ENCODE assay signal across 18 cellular contexts in the genomic region with DNA sequence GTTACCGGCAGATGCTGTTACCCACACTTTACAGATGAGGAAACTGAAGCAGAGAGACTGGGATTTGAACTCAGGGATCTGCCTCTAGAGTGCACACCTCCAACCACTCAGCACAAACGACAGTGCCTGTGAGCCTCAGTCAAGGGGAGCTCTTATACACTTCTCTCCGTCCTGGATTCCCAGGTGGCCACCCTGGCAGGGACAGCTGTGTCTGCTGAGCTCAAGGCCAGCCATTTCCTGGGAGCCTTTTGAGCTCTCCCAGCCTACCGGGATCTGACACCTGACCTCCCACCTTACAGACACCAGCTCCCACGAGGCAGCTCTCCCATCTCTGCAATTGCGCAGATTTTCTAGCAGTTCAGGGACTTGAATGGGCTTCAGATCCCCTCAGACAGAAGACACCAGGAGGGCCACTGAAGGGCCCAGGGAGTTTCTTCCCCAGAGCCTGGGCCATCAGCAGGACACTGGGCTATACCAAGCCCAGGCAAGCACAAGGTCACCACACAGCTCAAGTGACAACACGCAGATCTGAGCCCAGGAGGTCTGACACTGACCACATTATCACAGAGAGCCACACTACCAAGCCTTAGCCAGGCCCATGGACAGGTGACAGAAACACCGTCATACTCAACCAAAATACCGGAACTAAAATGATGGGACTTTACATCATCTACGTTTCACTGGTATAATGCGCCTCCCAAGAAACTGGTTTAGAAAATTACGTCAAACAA. TPM values are rescaled to one million over a fixed set of nuclear protein-coding genes. Genes with fewer than 3 reads are reported as not detected.
DNase-seq lines count a peak whose midpoint lies in the region; ATAC-seq and TF ChIP-seq lines count a peak whose summit lies in the region.
"Had no signal": no experiment of that assay in that cellular context is flagged by ENCODE, and none has a peak within 500 bp of the region (broad histone marks: within the 10 kb centered on the region; RNA-seq: fewer than 3 reads in every experiment).

No MANE protein-coding gene starts in this region.

- no peak overlapping the region for H4K91ac ChIP-seq in H9 (ENCODE audit: insufficient read length, low read depth, low read length)

- TF ChIP-seq CTCF in H9 (conservative IDR thresholded peaks at IDR 0.05) (no peak), RWPE1 (conservative IDR thresholded peaks at IDR 0.05; ENCODE audit: low read depth) (no peak), endothelial cell (IDR thresholded peaks at IDR 0.05; ENCODE audit: unreplicated experiment) (no peak), osteoblast (IDR thresholded peaks at IDR 0.05; ENCODE audit: extremely low read depth, low read depth, low read length) (no peak)

- H3K4me2 ChIP-seq in H9 (ENCODE audit: insufficient read depth, insufficient read length, low read length) (no peak overlapping the region), osteoblast (ENCODE audit: insufficient read depth, low read length) (no peak overlapping the region)
- H3K4me2 ChIP-seq: BLaER1 treated with 17β-estradiol and CSF1 and Interleukin-3, amounts not matched to agents 10 nM and 100 nM; GM23338 had no signal

- no peak overlapping the region for H4K5ac ChIP-seq in H9 (ENCODE audit: insufficient read length, low read depth, low read length)

- H3K4me3 Mint-ChIP-seq in H9 (no peak overlapping the region), endothelial cell (ENCODE audit: unreplicated experiment) (peak overlapping the region; percentile 37)
- H3K4me3 Mint-ChIP-seq: B cell; CD8-positive, alpha-beta T cell; GM23338 had no signal

- H3K18ac ChIP-seq in H9 (ENCODE audit: insufficient read length, low read depth, low read length) = no peak overlapping the region

- peaks cover 0 to 23% (median 4%) of the 10 kb centered on the region in 3 experiments; a peak in 3 of 7 replicates for H3K36me3 Mint-ChIP-seq in H9 (ENCODE audit: insufficient read depth in 1 of 3, low read depth in 3 of 3)
- H3K36me3 Mint-ChIP-seq in endothelial cell (ENCODE audit: low read depth, unreplicated experiment) = peaks cover 48% of the 10 kb centered on the region

- no peak overlapping the region for H3K4ac ChIP-seq in H9 (ENCODE audit: low read depth, low read length)

- no peaks in the 10 kb centered on the region for H3K79me1 ChIP-seq in H9 (ENCODE audit: insufficient read depth, low read depth, low read length, poor library complexity, severe bottlenecking)

- no peak overlapping the region for H2AK5ac ChIP-seq in H9 (ENCODE audit: insufficient read length, low read length)

- H3K27ac Mint-ChIP-seq in H9 (peak overlapping the region in 2 of 3 experiments; percentile 50 to 63; a peak in 2 of 7 replicates), endothelial cell (ENCODE audit: unreplicated experiment) (peak overlapping the region; percentile 24)
- H3K27ac Mint-ChIP-seq: B cell; CD8-positive, alpha-beta T cell; GM23338 had no signal

- no peak overlapping the region for H2BK5ac ChIP-seq in H9 (ENCODE audit: insufficient read length, low read length)

- H3K27me3 Mint-ChIP-seq in H9 (ENCODE audit: low read depth) (peaks cover 5% of the 10 kb centered on the region), endothelial cell (ENCODE audit: unreplicated experiment) (peaks cover 6% of the 10 kb centered on the region)

- POLR2A ChIA-PET in RWPE1 (lab: Yijun Ruan, JAX; ENCODE audit: low non-redundant PET) = no interaction called here

- no peak overlapping the region for H2AFZ ChIP-seq in H9 (ENCODE audit: low read length)
- H2AFZ ChIP-seq in osteoblast (ENCODE audit: low read length) = no peak overlapping the region
- H2AFZ ChIP-seq: GM23338 had no signal

- H3K9me3 ChIP-seq in H9 (ENCODE audit: control insufficient read depth, low read depth, low read length) = no peaks in the 10 kb centered on the region
- no peaks in the 10 kb centered on the region for H3K9me3 ChIP-seq in osteoblast (ENCODE audit: low read depth, low read length)
- H3K9me3 ChIP-seq: BLaER1 treated with 17β-estradiol and CSF1 and Interleukin-3, amounts not matched to agents 10 nM and 100 nM had no signal

- no peak for DNase-seq in H9
- no peak for DNase-seq in RWPE1 (ENCODE audit: low spot score)
- DNase-seq in endothelial cell (ENCODE audit: low spot score) = no peak
- peak; percentile 48 for DNase-seq in osteoblast (ENCODE audit: insufficient read length, low spot score, missing footprints)
- no peak for DNase-seq in GM03348 (ENCODE audit: low spot score)
- no peak for DNase-seq in NCI-H1436 (lab: John Stamatoyannopoulos, UW)
- DNase-seq in NCI-H2107 (lab: John Stamatoyannopoulos, UW) = no peak
- DNase-seq: Calu3; CD8-positive, alpha-beta T cell; DND-41; EL; H7; IMR-90 had no signal

- H2BK20ac ChIP-seq in H9 (ENCODE audit: low read depth, low read length, poor library complexity, severe bottlenecking) = no peak overlapping the region

- CTCF ChIA-PET in RWPE1 (lab: Yijun Ruan, JAX) = no interaction called here

- no peaks in the 10 kb centered on the region for H3K36me3 ChIP-seq in osteoblast (ENCODE audit: insufficient read depth, low read length)
- H3K36me3 ChIP-seq: BLaER1 treated with 17β-estradiol and CSF1 and Interleukin-3, amounts not matched to agents 10 nM and 100 nM had no signal

- ATAC-seq in HG03139 (IDR thresholded peaks at IDR 0.05; ENCODE audit: unreplicated experiment) = no peak
- ATAC-seq: CD8-positive, alpha-beta T cell; GM23338; K562 had no signal

- no peak overlapping the region for H2BK15ac ChIP-seq in H9 (ENCODE audit: low read depth, low read length)

- no peak overlapping the region for H4K8ac ChIP-seq in H9 (replicated peaks; ENCODE audit: insufficient read length, low read depth, low read length)

- H3K79me2 ChIP-seq in H9 (ENCODE audit: insufficient read depth, low read length) (no peaks in the 10 kb centered on the region), osteoblast (ENCODE audit: insufficient read depth, low read length) (no peaks in the 10 kb centered on the region)

- H3K27ac ChIP-seq in H9 (ENCODE audit: insufficient read length, low read depth, low read length) (no peak overlapping the region), RWPE1 (peak overlapping the region; percentile 37), osteoblast (ENCODE audit: low read depth, low read length) (no peak overlapping the region)
- H3K27ac ChIP-seq: BLaER1 treated with 17β-estradiol and CSF1 and Interleukin-3, amounts not matched to agents 10 nM and 100 nM had no signal

- H3T11ph ChIP-seq in H9 (ENCODE audit: low read length) = no peak overlapping the region

- H3K27me3 ChIP-seq in H9 (ENCODE audit: insufficient read depth, low read length) (no peaks in the 10 kb centered on the region), osteoblast (ENCODE audit: insufficient read depth, low read length) (peaks cover 20% of the 10 kb centered on the region)

- no peak overlapping the region for H3K23ac ChIP-seq in H9 (ENCODE audit: insufficient read length, low read depth, low read length)

- H3K9ac ChIP-seq in H9 (ENCODE audit: extremely low read depth, insufficient read length, low read length) = no peak overlapping the region
- H3K9ac ChIP-seq: BLaER1 treated with 17β-estradiol and CSF1 and Interleukin-3, amounts not matched to agents 10 nM and 100 nM had no signal

- no peak overlapping the region for H3K56ac ChIP-seq in H9 (ENCODE audit: insufficient read length, low read depth, low read length)

- H3K4me1 ChIP-seq in H9 (ENCODE audit: insufficient read depth, low read length) (peaks cover 8% of the 10 kb centered on the region; the same call in 1 of the 2 replicates), osteoblast (ENCODE audit: insufficient read depth, low read length) (no peaks in the 10 kb centered on the region)

- no peak overlapping the region for H3K4me3 ChIP-seq in osteoblast (ENCODE audit: insufficient read depth, low read length)
- H3K4me3 ChIP-seq: BLaER1 treated with 17β-estradiol and CSF1 and Interleukin-3, amounts not matched to agents 10 nM and 100 nM; GM23338; K562 had no signal

- H3K4me1 Mint-ChIP-seq in H9 = peaks cover 25 to 31% of the 10 kb centered on the region in 2 experiments
- peaks cover 17% of the 10 kb centered on the region for H3K4me1 Mint-ChIP-seq in endothelial cell (ENCODE audit: unreplicated experiment)

- WGBS in H9 (ENCODE audit: extremely low coverage, insufficient read length, low lambda C conversion rate) = no CpG with 5 or more reads among the region's 12 CpGs

- no peaks in the 10 kb centered on the region for H4K20me1 ChIP-seq in H9 (ENCODE audit: control insufficient read depth, insufficient read depth, insufficient read length)
- H4K20me1 ChIP-seq in osteoblast (ENCODE audit: insufficient read depth, low read length) = no peaks in the 10 kb centered on the region

- H2BK12ac ChIP-seq in H9 (ENCODE audit: insufficient read length, low read depth, low read length) = no peak overlapping the region

- H2BK120ac ChIP-seq in H9 (ENCODE audit: low read depth, low read length, poor library complexity, severe bottlenecking) = no peak overlapping the region

- H3K23me2 ChIP-seq in H9 (ENCODE audit: insufficient read length, low read depth, low read length, poor library complexity, severe bottlenecking) = no peaks in the 10 kb centered on the region

- H3K14ac ChIP-seq in H9 (ENCODE audit: insufficient read depth, low read length) = no peak overlapping the region; the same call in 1 of the 2 replicates

- no peaks in the 10 kb centered on the region; a peak in 2 of 5 replicates for H3K9me3 Mint-ChIP-seq in H9
- no peaks in the 10 kb centered on the region for H3K9me3 Mint-ChIP-seq in endothelial cell (ENCODE audit: unreplicated experiment)
- H3K9me3 Mint-ChIP-seq: CD8-positive, alpha-beta T cell had no signal

RNA-seq across cellular contexts. Expression of a gene that starts 17.1 kb away (rescaled TPM):
- total RNA-seq in H9 (2021) (6.1 and 7.1 TPM in 2 replicates), endothelial cell (ENCODE audit: unreplicated experiment) (53.4 TPM), osteoblast (under 0.01 TPM in 1 of 2 replicates, not detected in the other)
- total RNA-seq: B cell, IMR-90 had no signal
